42 cellular contexts compared by ENCODE assay signal in genomic region chr1:165241952-165242351, GRCh38.
"Had no signal": no experiment of that assay in that cellular context is flagged by ENCODE, and none has a peak within 500 bp of the region (broad histone marks: within the 10 kb centered on the region; RNA-seq: fewer than 3 reads in every experiment).

No MANE protein-coding gene starts in this region.

- H3K4me1 ChIP-seq: ascending aorta had no signal

- H3K27me3 ChIP-seq: ascending aorta had no signal

- H3K4me3 Mint-ChIP-seq: activated CD4-positive, alpha-beta memory T cell treated with anti-CD3 and anti-CD28 coated beads, Interleukin-2, amount 10 ng/mL, durations not matched to agents 7 days and 5 days; activated CD4-positive, alpha-beta T cell treated with anti-CD3 and anti-CD28 coated beads for 36 hours; activated CD4-positive, alpha-beta T cell treated with anti-CD3 and anti-CD28 coated beads, Interleukin-2, amount 10 ng/mL, durations not matched to agents 7 days and 5 days; activated CD8-positive, alpha-beta memory T cell treated with anti-CD3 and anti-CD28 coated beads, Interleukin-2, amount 10 ng/mL, durations not matched to agents 7 days and 5 days; activated CD8-positive, alpha-beta T cell treated with anti-CD3 and anti-CD28 coated beads, Interleukin-2, amount 10 ng/mL, durations not matched to agents 7 days and 5 days; activated naive CD4-positive, alpha-beta T cell treated with anti-CD3 and anti-CD28 coated beads, Interleukin-2, amount 10 ng/mL, durations not matched to agents 7 days and 5 days; activated naive CD4-positive, alpha-beta T cell treated with anti-CD3 and anti-CD28 coated beads, Interleukin-2, amount 50 U/mL, for 24 hours; activated naive CD8-positive, alpha-beta T cell; activated naive CD8-positive, alpha-beta T cell treated with anti-CD3 and anti-CD28 coated beads, Interleukin-2, amount 10 ng/mL, durations not matched to agents 7 days and 5 days; activated naive CD8-positive, alpha-beta T cell treated with anti-CD3 and anti-CD28 coated beads, Interleukin-2, amount 50 U/mL, for 24 hours; activated T-cell treated with anti-CD3 and anti-CD28 coated beads, Interleukin-2, amount 50 U/mL, for 4 hours; activated T-cell treated with anti-CD3 and anti-CD28 coated beads, Interleukin-2, amount 50 U/mL, for 72 hours; activated T-helper 1 cell treated with anti-CD3 and anti-CD28 coated beads, Interleukin-12 subunit alpha, Interleukin-12 subunit beta, Interleukin-2, Interleukin-4 antibody, amounts not matched to agents 30 ng/mL and 10 ng/mL and 1 ng/mL, durations not matched to agents 14 hours and 24 hours and 36 hours; activated T-helper 17 cell treated with anti-CD3 and anti-CD28 coated beads, Interleukin-2, amount 50 U/mL, for 72 hours; central memory CD8-positive, alpha-beta T cell; T-helper 1 cell treated with Interleukin-12 subunit alpha and Interleukin-12 subunit beta and Interleukin-4 antibody, amounts not matched to agents 30 μg/mL and 1 μg/mL, for 36 hours; T-helper 2 cell treated with Interferon-gamma antibody and Interleukin-4, amounts not matched to agents 5 μg/mL and 100 μg/mL, for 36 hours; WTC11 had no signal

- DNase-seq: activated CD4-positive, alpha-beta memory T cell treated with anti-CD3 and anti-CD28 coated beads, Interleukin-2, amount 10 ng/mL, durations not matched to agents 7 days and 5 days; activated CD4-positive, alpha-beta T cell treated with anti-CD3 and anti-CD28 coated beads for 1 hour; activated CD4-positive, alpha-beta T cell treated with anti-CD3 and anti-CD28 coated beads for 36 hours; activated CD4-positive, alpha-beta T cell treated with anti-CD3 and anti-CD28 coated beads for 48 hours; activated CD4-positive, alpha-beta T cell treated with anti-CD3 and anti-CD28 coated beads, Interleukin-2, amount 10 ng/mL, durations not matched to agents 7 days and 5 days; activated CD4-positive, alpha-beta T cell treated with anti-CD3 and anti-CD28 coated beads, Interleukin-2, amount 50 U/mL, for 48 hours; activated CD4-positive, CD25-positive, alpha-beta regulatory T cell; activated CD8-positive, alpha-beta memory T cell treated with anti-CD3 and anti-CD28 coated beads for 24 hours; activated CD8-positive, alpha-beta memory T cell treated with anti-CD3 and anti-CD28 coated beads, Interleukin-2, amount 10 ng/mL, durations not matched to agents 7 days and 5 days; activated CD8-positive, alpha-beta T cell treated with anti-CD3 and anti-CD28 coated beads, Interleukin-2, amount 10 ng/mL, durations not matched to agents 7 days and 5 days; activated effector memory CD4-positive, alpha-beta T cell treated with anti-CD3 and anti-CD28 coated beads, Interleukin-2, amount 50 U/mL, for 16 hours; activated gamma-delta T cell treated with Interleukin-2 at 50 U/mL for 16 hours; activated naive CD4-positive, alpha-beta T cell; activated naive CD4-positive, alpha-beta T cell treated with anti-CD3 and anti-CD28 coated beads, Interleukin-2, amount 10 ng/mL, durations not matched to agents 7 days and 5 days; activated naive CD8-positive, alpha-beta T cell treated with anti-CD3 and anti-CD28 coated beads, Interleukin-2, amount 10 ng/mL, durations not matched to agents 7 days and 5 days; activated naive CD8-positive, alpha-beta T cell treated with anti-CD3 and anti-CD28 coated beads, Interleukin-2, amount 50 U/mL, for 24 hours; activated T-cell treated with anti-CD3 and anti-CD28 coated beads for 4 hours; activated T-cell treated with anti-CD3 and anti-CD28 coated beads, Interleukin-2, amount 50 U/mL, for 1 hour; activated T-cell treated with anti-CD3 and anti-CD28 coated beads, Interleukin-2, amount 50 U/mL, for 4 hours; activated T-cell treated with anti-CD3 and anti-CD28 coated beads, Interleukin-2, amount 50 U/mL, for 72 hours; amygdala; anterior cingulate cortex; caudate nucleus; cerebellar nuclear complex; T-helper 1 cell; T-helper 2 cell; T-helper 9 cell had no signal

- H3K36me3 ChIP-seq: ascending aorta, cardiac muscle cell had no signal

- H3K4me1 Mint-ChIP-seq: activated CD4-positive, alpha-beta memory T cell treated with anti-CD3 and anti-CD28 coated beads, Interleukin-2, amount 10 ng/mL, durations not matched to agents 7 days and 5 days; activated CD4-positive, alpha-beta T cell treated with anti-CD3 and anti-CD28 coated beads for 36 hours; activated CD4-positive, alpha-beta T cell treated with anti-CD3 and anti-CD28 coated beads, Interleukin-2, amount 10 ng/mL, durations not matched to agents 7 days and 5 days; activated CD8-positive, alpha-beta memory T cell treated with anti-CD3 and anti-CD28 coated beads, Interleukin-2, amount 10 ng/mL, durations not matched to agents 7 days and 5 days; activated naive CD4-positive, alpha-beta T cell treated with anti-CD3 and anti-CD28 coated beads, Interleukin-2, amount 10 ng/mL, durations not matched to agents 7 days and 5 days; activated naive CD4-positive, alpha-beta T cell treated with anti-CD3 and anti-CD28 coated beads, Interleukin-2, amount 50 U/mL, for 24 hours; activated naive CD8-positive, alpha-beta T cell treated with anti-CD3 and anti-CD28 coated beads, Interleukin-2, amount 10 ng/mL, durations not matched to agents 7 days and 5 days; activated naive CD8-positive, alpha-beta T cell treated with anti-CD3 and anti-CD28 coated beads, Interleukin-2, amount 50 U/mL, for 24 hours; activated T-helper 17 cell treated with anti-CD3 and anti-CD28 coated beads, Interleukin-2, amount 50 U/mL, for 72 hours; central memory CD8-positive, alpha-beta T cell; WTC11 had no signal

- H3K27ac ChIP-seq: ascending aorta, cardiac muscle cell, VCaP had no signal

- ATAC-seq: activated CD4-positive, alpha-beta T cell treated with anti-CD3 and anti-CD28 coated beads for 36 hours; activated CD4-positive, CD25-positive, alpha-beta regulatory T cell treated with anti-CD3 and anti-CD28 coated beads, Interleukin-2, amount 50 U/mL, for 24 hours; activated CD8-positive, alpha-beta memory T cell treated with anti-CD3 and anti-CD28 coated beads, Interleukin-2, amount 10 ng/mL, durations not matched to agents 7 days and 5 days; activated CD8-positive, alpha-beta T cell treated with anti-CD3 and anti-CD28 coated beads, Interleukin-2, amount 10 ng/mL, durations not matched to agents 7 days and 5 days; activated naive CD8-positive, alpha-beta T cell treated with anti-CD3 and anti-CD28 coated beads, Interleukin-2, amount 50 U/mL, for 24 hours; activated T-cell treated with anti-CD3 and anti-CD28 coated beads, Interleukin-2, amount 50 U/mL, for 4 hours; activated T-cell treated with anti-CD3 and anti-CD28 coated beads, Interleukin-2, amount 50 U/mL, for 72 hours; activated T-helper 17 cell treated with anti-CD3 and anti-CD28 coated beads, Interleukin-2, amount 50 U/mL, for 72 hours; WTC11 had no signal

- FAIRE-seq: bronchial epithelial cell, TTC549 had no signal

- H3K4me3 ChIP-seq: ascending aorta, cardiac muscle cell had no signal

- H3K9me3 ChIP-seq: ascending aorta had no signal

- H3K27ac Mint-ChIP-seq: activated CD4-positive, alpha-beta memory T cell treated with anti-CD3 and anti-CD28 coated beads, Interleukin-2, amount 10 ng/mL, durations not matched to agents 7 days and 5 days; activated CD4-positive, alpha-beta T cell treated with anti-CD3 and anti-CD28 coated beads for 36 hours; activated CD4-positive, alpha-beta T cell treated with anti-CD3 and anti-CD28 coated beads, Interleukin-2, amount 10 ng/mL, durations not matched to agents 7 days and 5 days; activated CD8-positive, alpha-beta memory T cell treated with anti-CD3 and anti-CD28 coated beads, Interleukin-2, amount 10 ng/mL, durations not matched to agents 7 days and 5 days; activated CD8-positive, alpha-beta T cell treated with anti-CD3 and anti-CD28 coated beads, Interleukin-2, amount 10 ng/mL, durations not matched to agents 7 days and 5 days; activated naive CD4-positive, alpha-beta T cell treated with anti-CD3 and anti-CD28 coated beads, Interleukin-2, amount 10 ng/mL, durations not matched to agents 7 days and 5 days; activated naive CD4-positive, alpha-beta T cell treated with anti-CD3 and anti-CD28 coated beads, Interleukin-2, amount 50 U/mL, for 24 hours; activated naive CD8-positive, alpha-beta T cell; activated naive CD8-positive, alpha-beta T cell treated with anti-CD3 and anti-CD28 coated beads, Interleukin-2, amount 10 ng/mL, durations not matched to agents 7 days and 5 days; activated naive CD8-positive, alpha-beta T cell treated with anti-CD3 and anti-CD28 coated beads, Interleukin-2, amount 50 U/mL, for 24 hours; activated T-cell treated with anti-CD3 and anti-CD28 coated beads, Interleukin-2, amount 50 U/mL, for 72 hours; activated T-helper 1 cell treated with anti-CD3 and anti-CD28 coated beads, Interleukin-12 subunit alpha, Interleukin-12 subunit beta, Interleukin-2, Interleukin-4 antibody, amounts not matched to agents 30 ng/mL and 10 ng/mL and 1 ng/mL, durations not matched to agents 14 hours and 24 hours and 36 hours; activated T-helper 17 cell treated with anti-CD3 and anti-CD28 coated beads, Interleukin-2, amount 50 U/mL, for 72 hours; T-helper 1 cell treated with Interleukin-12 subunit alpha and Interleukin-12 subunit beta and Interleukin-4 antibody, amounts not matched to agents 30 μg/mL and 1 μg/mL, for 36 hours; T-helper 2 cell treated with Interferon-gamma antibody and Interleukin-4, amounts not matched to agents 5 μg/mL and 100 μg/mL, for 36 hours; WTC11 had no signal

- H3K36me3 Mint-ChIP-seq: activated CD8-positive, alpha-beta memory T cell treated with anti-CD3 and anti-CD28 coated beads, Interleukin-2, amount 10 ng/mL, durations not matched to agents 7 days and 5 days; activated naive CD4-positive, alpha-beta T cell treated with anti-CD3 and anti-CD28 coated beads, Interleukin-2, amount 10 ng/mL, durations not matched to agents 7 days and 5 days; activated naive CD4-positive, alpha-beta T cell treated with anti-CD3 and anti-CD28 coated beads, Interleukin-2, amount 50 U/mL, for 24 hours; activated naive CD8-positive, alpha-beta T cell; activated naive CD8-positive, alpha-beta T cell treated with anti-CD3 and anti-CD28 coated beads, Interleukin-2, amount 10 ng/mL, durations not matched to agents 7 days and 5 days; brain; WTC11 had no signal

- H3K9me3 Mint-ChIP-seq: activated CD4-positive, alpha-beta memory T cell treated with anti-CD3 and anti-CD28 coated beads, Interleukin-2, amount 10 ng/mL, durations not matched to agents 7 days and 5 days; activated CD4-positive, alpha-beta T cell treated with anti-CD3 and anti-CD28 coated beads, Interleukin-2, amount 10 ng/mL, durations not matched to agents 7 days and 5 days; activated naive CD4-positive, alpha-beta T cell treated with anti-CD3 and anti-CD28 coated beads, Interleukin-2, amount 10 ng/mL, durations not matched to agents 7 days and 5 days; activated naive CD4-positive, alpha-beta T cell treated with anti-CD3 and anti-CD28 coated beads, Interleukin-2, amount 50 U/mL, for 24 hours; activated naive CD8-positive, alpha-beta T cell treated with anti-CD3 and anti-CD28 coated beads, Interleukin-2, amount 10 ng/mL, durations not matched to agents 7 days and 5 days; activated naive CD8-positive, alpha-beta T cell treated with anti-CD3 and anti-CD28 coated beads, Interleukin-2, amount 50 U/mL, for 24 hours; activated T-cell treated with anti-CD3 and anti-CD28 coated beads, Interleukin-2, amount 50 U/mL, for 4 hours; activated T-cell treated with anti-CD3 and anti-CD28 coated beads, Interleukin-2, amount 50 U/mL, for 72 hours; activated T-helper 1 cell treated with anti-CD3 and anti-CD28 coated beads, Interleukin-12 subunit alpha, Interleukin-12 subunit beta, Interleukin-2, Interleukin-4 antibody, amounts not matched to agents 30 ng/mL and 10 ng/mL and 1 ng/mL, durations not matched to agents 14 hours and 24 hours and 36 hours; activated T-helper 17 cell treated with anti-CD3 and anti-CD28 coated beads, Interleukin-2, amount 50 U/mL, for 72 hours; central memory CD8-positive, alpha-beta T cell; T-helper 1 cell treated with Interleukin-12 subunit alpha and Interleukin-12 subunit beta and Interleukin-4 antibody, amounts not matched to agents 30 μg/mL and 1 μg/mL, for 36 hours; T-helper 2 cell treated with Interferon-gamma antibody and Interleukin-4, amounts not matched to agents 5 μg/mL and 100 μg/mL, for 36 hours; WTC11 had no signal
